33 cellular contexts compared by ENCODE assay signal in genomic region chr7:111475959-111476358, GRCh38.
"Had no signal": no experiment of that assay in that cellular context is flagged by ENCODE, and none has a peak within 500 bp of the region (broad histone marks: within the 10 kb centered on the region; RNA-seq: fewer than 3 reads in every experiment).

No MANE protein-coding gene starts in this region.

- FAIRE-seq: colon, endothelial cell of umbilical vein had no signal

- H3K4me3 ChIP-seq: adrenal gland, body of pancreas, gastroesophageal sphincter, heart right ventricle had no signal

- H3K9me3 ChIP-seq: body of pancreas, gastroesophageal sphincter had no signal

- ATAC-seq: activated CD4-positive, CD25-positive, alpha-beta regulatory T cell treated with anti-CD3 and anti-CD28 coated beads, Interleukin-2, amount 50 U/mL, for 24 hours; activated CD8-positive, alpha-beta T cell treated with anti-CD3 and anti-CD28 coated beads for 36 hours; activated T-cell treated with anti-CD3 and anti-CD28 coated beads, Interleukin-2, amount 50 U/mL, for 4 hours; activated T-helper 17 cell treated with anti-CD3 and anti-CD28 coated beads, Interleukin-2, amount 50 U/mL, for 72 hours; body of pancreas; effector memory CD8-positive, alpha-beta T cell; esophagus mucosa; gastroesophageal sphincter; T-helper 17 cell had no signal

- H3K36me3 ChIP-seq: adrenal gland, gastroesophageal sphincter, heart right ventricle, WERI-Rb-1 had no signal

- DNase-seq: activated B cell treated with CpG ODN at 0.5 μM for 24 hours; activated CD4-positive, alpha-beta T cell treated with anti-CD3 and anti-CD28 coated beads for 48 hours; activated CD4-positive, alpha-beta T cell treated with anti-CD3 and anti-CD28 coated beads, Interleukin-2, amount 50 U/mL, for 1 hour; activated CD4-positive, alpha-beta T cell treated with anti-CD3 and anti-CD28 coated beads, Interleukin-2, amount 50 U/mL, for 48 hours; activated CD8-positive, alpha-beta memory T cell treated with anti-CD3 and anti-CD28 coated beads for 24 hours; activated CD8-positive, alpha-beta T cell treated with anti-CD3 and anti-CD28 coated beads for 36 hours; activated effector memory CD4-positive, alpha-beta T cell treated with Interleukin-2 at 50 U/mL for 16 hours; activated gamma-delta T cell treated with Interleukin-2 at 50 U/mL for 16 hours; activated naive CD4-positive, alpha-beta T cell treated with anti-CD3 and anti-CD28 coated beads, Interleukin-2, amount 50 U/mL, for 16 hours; activated naive CD4-positive, alpha-beta T cell treated with Interleukin-2 at 50 U/mL for 16 hours; activated T-cell treated with anti-CD3 and anti-CD28 coated beads, Interleukin-2, amount 50 U/mL, for 4 hours; adrenal gland; amygdala; aorta; body of pancreas; caudate nucleus; cortex of kidney; dermis blood vessel endothelial cell; effector CD4-positive, alpha-beta T cell; effector memory CD8-positive, alpha-beta T cell; foreskin melanocyte; heart right ventricle; T-helper 1 cell; T-helper 17 cell; T1000; WERI-Rb-1 had no signal

- H3K27me3 ChIP-seq: adrenal gland, body of pancreas, gastroesophageal sphincter, heart right ventricle had no signal

- H3K27ac ChIP-seq: adrenal gland, body of pancreas, epithelial cell of prostate, gastroesophageal sphincter, heart right ventricle, WERI-Rb-1 had no signal

- H3K4me1 ChIP-seq: adrenal gland, body of pancreas had no signal
